Comparison of ENCODE assay signal across 23 cellular contexts in genomic region chr6:119060255-119060907, GRCh38. TPM values are rescaled to one million over a fixed set of nuclear protein-coding genes. Genes with fewer than 3 reads are reported as not detected.
DNase-seq lines count a peak whose midpoint lies in the region; ATAC-seq, FAIRE-seq and TF ChIP-seq lines count a peak whose summit lies in the region.
"Had no signal": no experiment of that assay in that cellular context is flagged by ENCODE, and none has a peak within 500 bp of the region (broad histone marks: within the 10 kb centered on the region; RNA-seq: fewer than 3 reads in every experiment).

No MANE protein-coding gene starts in this region.

- H3K4me1 Mint-ChIP-seq in activated T-helper 17 cell treated with anti-CD3 and anti-CD28 coated beads, Interleukin-2, amount 50 U/mL, for 72 hours: peaks cover 5% of the 10 kb centered on the region
- peaks cover 3% of the 10 kb centered on the region for H3K4me1 Mint-ChIP-seq in memory B cell

- peak; percentile 48 for ATAC-seq in GM19438 (IDR thresholded peaks at IDR 0.05; ENCODE audit: low read depth, unreplicated experiment)
- ATAC-seq in activated T-helper 17 cell treated with anti-CD3 and anti-CD28 coated beads, Interleukin-2, amount 50 U/mL, for 72 hours (replicated peaks): peak; percentile 31
- peak; percentile 56 for ATAC-seq in memory B cell (ENCODE audit: low read depth)
- ATAC-seq in HG02970 (IDR thresholded peaks at IDR 0.05; ENCODE audit: low FRiP score, unreplicated experiment): no peak
- ATAC-seq: PC-3 had no signal

- TF ChIP-seq POLR2A in GM12892 (IDR thresholded peaks at IDR 0.05; ENCODE audit: low read depth, low read length): no peak

- H3K36me3 Mint-ChIP-seq in activated T-helper 17 cell treated with anti-CD3 and anti-CD28 coated beads, Interleukin-2, amount 50 U/mL, for 72 hours (ENCODE audit: low read depth): no peaks in the 10 kb centered on the region
- H3K36me3 Mint-ChIP-seq in memory B cell: no peaks in the 10 kb centered on the region

- no peak overlapping the region for H3K27ac Mint-ChIP-seq in activated T-helper 17 cell treated with anti-CD3 and anti-CD28 coated beads, Interleukin-2, amount 50 U/mL, for 72 hours
- no peak overlapping the region for H3K27ac Mint-ChIP-seq in memory B cell

- H3K27ac ChIP-seq in substantia nigra (ENCODE audit: low read depth, low read length, poor library complexity, severe bottlenecking): no peak overlapping the region
- H3K27ac ChIP-seq: RWPE1, SJCRH30 had no signal

- peak; percentile 21 for FAIRE-seq in GM12892 (lab: Jason Lieb, UNC)
- FAIRE-seq: H54 had no signal

- H3K9me3 Mint-ChIP-seq in activated T-helper 17 cell treated with anti-CD3 and anti-CD28 coated beads, Interleukin-2, amount 50 U/mL, for 72 hours: no peaks in the 10 kb centered on the region
- H3K9me3 Mint-ChIP-seq in memory B cell: no peaks in the 10 kb centered on the region

- H3K27me3 Mint-ChIP-seq in activated T-helper 17 cell treated with anti-CD3 and anti-CD28 coated beads, Interleukin-2, amount 50 U/mL, for 72 hours: no peaks in the 10 kb centered on the region
- peaks cover 3% of the 10 kb centered on the region for H3K27me3 Mint-ChIP-seq in memory B cell

- DNase-seq in GM12892 (ENCODE audit: insufficient read length) (no peak), memory B cell (ENCODE audit: low spot score in 2 of 2) (no peak), substantia nigra (lab: John Stamatoyannopoulos, UW) (no peak), superior temporal gyrus (ENCODE audit: extremely low spot score) (no peak)
- DNase-seq: ACHN; COR-L47; EL; IMR-90; Kasumi-1; MM.1S; NCI-H1105; NCI-H1694 treated with DMSO at 0.1 percent for 48 hours; NCI-H2107; NCI-H2227 treated with DMSO at 0.1 percent for 48 hours; NCI-H524 treated with DMSO at 0.1 percent for 48 hours; NK-92 treated with Interleukin-12 subunit alpha and Interleukin-12 subunit beta, amount 100 ng/mL, for 24 hours; PC-3; SJCRH30 had no signal

- H3K4me3 Mint-ChIP-seq in activated T-helper 17 cell treated with anti-CD3 and anti-CD28 coated beads, Interleukin-2, amount 50 U/mL, for 72 hours: no peak overlapping the region
- no peak overlapping the region for H3K4me3 Mint-ChIP-seq in memory B cell

RNA-seq across cellular contexts. Expression of gene FAM184A, which starts 18.1 kb away (rescaled TPM):
- polyA plus RNA-seq in GM12892 (2012; ENCODE audit: missing spikeins): not detected
- 10 to 100 TPM in 1 of 2 donors, 1 to 10 TPM in 1; 9.5 to 10.6 TPM for total RNA-seq in activated T-helper 17 cell treated with anti-CD3 and anti-CD28 coated beads, Interleukin-2, amount 50 U/mL, for 72 hours
- total RNA-seq: IMR-90 had no signal
